Comparison of ENCODE assay signal across 8 cellular contexts in the genomic region with DNA sequence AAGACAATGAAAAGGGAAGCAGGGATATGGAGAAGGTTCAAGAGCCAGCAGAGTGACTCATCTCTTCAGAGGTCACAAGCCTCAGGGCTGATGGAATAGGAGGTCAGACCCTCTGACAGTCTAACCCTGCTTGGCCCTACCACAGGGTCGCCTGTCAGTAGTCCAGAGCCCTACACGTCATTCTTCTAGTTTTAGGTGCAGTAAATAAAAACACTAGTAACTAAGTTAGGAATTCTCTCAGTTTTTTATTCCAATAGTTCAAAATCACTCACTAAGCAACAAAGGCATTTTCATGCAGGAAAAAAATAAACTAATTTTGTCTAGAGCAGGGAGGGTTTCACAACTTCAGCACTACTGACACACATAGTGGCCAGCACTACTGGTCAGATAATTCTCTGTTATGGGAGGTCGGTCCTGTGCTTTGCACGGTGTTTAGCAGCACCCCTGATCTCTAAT. TPM values are rescaled to one million over a fixed set of nuclear protein-coding genes. Genes with fewer than 3 reads are reported as not detected.
DNase-seq lines count a peak whose midpoint lies in the region; ATAC-seq, FAIRE-seq and TF ChIP-seq lines count a peak whose summit lies in the region.

No MANE protein-coding gene starts in this region.

- 21 to 36% methylated on average over 2 to 4 of the region's 4 CpGs for WGBS in gastroesophageal sphincter (ENCODE audit: low coverage in 1 of 2), 2 donors

- peaks cover 100% of the 10 kb centered on the region for H3K79me2 ChIP-seq in SU-DHL-6 (ENCODE audit: insufficient read depth, low read length)

- H2AFZ ChIP-seq in SU-DHL-6 (ENCODE audit: low read depth, low read length, severe bottlenecking) = no peak overlapping the region

- peak overlapping the region; percentile 25 for H3K4me2 ChIP-seq in SU-DHL-6 (ENCODE audit: low read depth, low read length, poor library complexity, severe bottlenecking)

- H3K9me3 ChIP-seq in SU-DHL-6 (ENCODE audit: insufficient read depth, low read length) = no peaks in the 10 kb centered on the region
- H3K9me3 ChIP-seq in gastroesophageal sphincter = no peaks in the 10 kb centered on the region

- no peak for TF ChIP-seq POLR2A in gastroesophageal sphincter (IDR thresholded peaks at IDR 0.05)
- no peak for TF ChIP-seq POLR2A in H54 (IDR thresholded peaks at IDR 0.05; ENCODE audit: low read depth, low read length)

- no peak for TF ChIP-seq CTCF in SU-DHL-6 (IDR thresholded peaks at IDR 0.05; ENCODE audit: insufficient read depth, low read length, poor library complexity, severe bottlenecking)
- no peak for TF ChIP-seq CTCF in gastroesophageal sphincter (IDR thresholded peaks at IDR 0.05)

- H3K36me3 ChIP-seq in SU-DHL-6 (ENCODE audit: low read length) = no peaks in the 10 kb centered on the region
- no peaks in the 10 kb centered on the region for H3K36me3 ChIP-seq in gastroesophageal sphincter

- peak; percentile 83 for ATAC-seq in gastroesophageal sphincter

- peak; percentile 72 for DNase-seq in ELF-1 (ENCODE audit: low read depth, low spot score)
- peak; percentile 86 for DNase-seq in renal cortical epithelial cell (ENCODE audit: low read depth)
- DNase-seq in stimulated activated CD4-positive, alpha-beta T cell treated with anti-CD3 and anti-CD28 coated beads, Interleukin-15, amount 100 ng/mL, for 24 hours = no peak
- no peak for DNase-seq in H54 (ENCODE audit: insufficient read length, low spot score)
- DNase-seq in ecto neural progenitor cell (ENCODE audit: low spot score) = no peak
- DNase-seq in NK-92 (lab: John Stamatoyannopoulos, UW; ENCODE audit: unreplicated experiment) = no peak

- no peak for TF ChIP-seq EP300 in gastroesophageal sphincter (IDR thresholded peaks at IDR 0.05)

- H3K9me2 ChIP-seq in SU-DHL-6 (replicated peaks; ENCODE audit: insufficient read depth, low read length) = no peaks in the 10 kb centered on the region

- peaks cover 29% of the 10 kb centered on the region; the same call in 1 of the 2 replicates for H4K20me1 ChIP-seq in SU-DHL-6 (ENCODE audit: low read depth, low read length)

- H3K4me1 ChIP-seq in gastroesophageal sphincter = peaks cover 9 to 89% (median 50%) of the 10 kb centered on the region in 3 donors

- H3K9ac ChIP-seq in SU-DHL-6 (ENCODE audit: low read length) = no peak overlapping the region

- no peak for FAIRE-seq in H54 (lab: Jason Lieb, UNC)

- peaks cover 44% of the 10 kb centered on the region for H3F3A ChIP-seq in SU-DHL-6 (ENCODE audit: insufficient read depth)

- H3K27me3 ChIP-seq in SU-DHL-6 (ENCODE audit: low read length) = no peaks in the 10 kb centered on the region
- H3K27me3 ChIP-seq in gastroesophageal sphincter = no peaks in the 10 kb centered on the region

- H3K27ac ChIP-seq in SU-DHL-6 (ENCODE audit: low read depth, low read length) (peak overlapping the region; percentile 40; the same call in 1 of the 2 replicates), gastroesophageal sphincter (peak overlapping the region in 3 of 4 donors; percentile 9 to 33 (median 29))

- H3K4me3 ChIP-seq in SU-DHL-6 (ENCODE audit: insufficient read depth, low read length, poor library complexity, severe bottlenecking) (no peak overlapping the region), gastroesophageal sphincter (no peak overlapping the region)

RNA-seq across cellular contexts. Expression of a gene that starts 27.2 kb away (rescaled TPM):
- total RNA-seq in gastroesophageal sphincter (10 to 100 TPM; 52.4 to 72.2 (median 59.5) TPM), renal cortical epithelial cell (5.2 and 28.7 TPM in 2 replicates)

Comparison
In these comparisons a context has a peak if more than half of its experiments do, and no peak if none do; other contexts are left out.
1. DNase-seq: peak in ELF-1 (single experiment) and renal cortical epithelial cell (single experiment); none in stimulated activated CD4-positive, alpha-beta T cell treated with anti-CD3 and anti-CD28 coated beads, Interleukin-15, amount 100 ng/mL, for 24 hours (single experiment), H54 (single experiment), ecto neural progenitor cell (single experiment) and NK-92 (single experiment).